Comparison of ENCODE assay signal across 9 cellular contexts in the genomic region with DNA sequence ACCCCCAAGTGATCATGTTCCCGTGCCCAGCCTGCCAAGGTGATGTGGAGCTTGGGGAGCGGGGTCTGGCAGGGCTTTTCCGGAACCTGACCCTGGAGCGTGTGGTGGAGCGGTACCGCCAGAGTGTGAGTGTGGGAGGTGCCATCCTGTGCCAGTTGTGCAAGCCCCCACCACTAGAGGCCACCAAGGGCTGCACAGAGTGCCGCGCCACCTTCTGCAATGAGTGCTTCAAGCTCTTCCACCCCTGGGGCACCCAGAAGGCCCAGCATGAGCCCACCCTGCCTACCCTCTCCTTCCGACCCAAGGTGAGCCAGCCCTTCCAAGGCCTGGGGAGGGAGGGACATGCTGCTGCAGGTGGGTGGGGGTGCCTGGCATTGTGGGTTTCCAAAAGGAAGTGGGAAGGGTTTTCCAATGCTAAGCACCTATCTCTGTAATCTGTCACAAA. TPM values are rescaled to one million over a fixed set of nuclear protein-coding genes. Genes with fewer than 3 reads are reported as not detected.
DNase-seq lines count a peak whose midpoint lies in the region; ATAC-seq and TF ChIP-seq lines count a peak whose summit lies in the region.
"Had no signal": no experiment of that assay in that cellular context is flagged by ENCODE, and none has a peak within 500 bp of the region (broad histone marks: within the 10 kb centered on the region; RNA-seq: fewer than 3 reads in every experiment).

No MANE protein-coding gene starts in this region.

- TF ChIP-seq CTCF in C4-2B (conservative IDR thresholded peaks at IDR 0.05) = no peak
- TF ChIP-seq CTCF in GM13977 (IDR thresholded peaks at IDR 0.05; ENCODE audit: extremely low read depth, insufficient read depth, missing control alignments) = peak; percentile 9

- peak overlapping the region; percentile 94 for H3K27ac ChIP-seq in C4-2B
- H3K27ac ChIP-seq: neutrophil had no signal

- H3K4me1 Mint-ChIP-seq in T-helper 2 cell treated with Interferon-gamma antibody and Interleukin-4, amounts not matched to agents 5 μg/mL and 100 μg/mL, for 36 hours (ENCODE audit: low read depth) = peaks cover 47% of the 10 kb centered on the region

- no peaks in the 10 kb centered on the region for H3K9me3 Mint-ChIP-seq in T-helper 2 cell treated with Interferon-gamma antibody and Interleukin-4, amounts not matched to agents 5 μg/mL and 100 μg/mL, for 36 hours

- H3K27ac Mint-ChIP-seq in T-helper 2 cell treated with Interferon-gamma antibody and Interleukin-4, amounts not matched to agents 5 μg/mL and 100 μg/mL, for 36 hours = peak overlapping the region; percentile 47

- peak overlapping the region; percentile 95 for H3K4me3 Mint-ChIP-seq in T-helper 2 cell treated with Interferon-gamma antibody and Interleukin-4, amounts not matched to agents 5 μg/mL and 100 μg/mL, for 36 hours

- ATAC-seq in left lobe of liver (no peak), GM21529 (IDR thresholded peaks at IDR 0.05; ENCODE audit: unreplicated experiment) (no peak)

- peaks cover 41% of the 10 kb centered on the region for H3K36me3 Mint-ChIP-seq in T-helper 2 cell treated with Interferon-gamma antibody and Interleukin-4, amounts not matched to agents 5 μg/mL and 100 μg/mL, for 36 hours (ENCODE audit: low read depth)

- no peaks in the 10 kb centered on the region for H3K27me3 Mint-ChIP-seq in T-helper 2 cell treated with Interferon-gamma antibody and Interleukin-4, amounts not matched to agents 5 μg/mL and 100 μg/mL, for 36 hours (ENCODE audit: low read depth)

- DNase-seq in GM13977 (ENCODE audit: low spot score) = peak; percentile 17
- DNase-seq in T-helper 2 cell treated with Interferon-gamma antibody and Interleukin-4, amounts not matched to agents 5 μg/mL and 100 μg/mL, for 36 hours (ENCODE audit: low spot score) = no peak
- DNase-seq in left lobe of liver (ENCODE audit: low spot score) = peak; percentile 46
- DNase-seq in C1 segment of cervical spinal cord (lab: John Stamatoyannopoulos, UW) = no peak
- no peak for DNase-seq in effector CD8-positive, alpha-beta T cell (lab: John Stamatoyannopoulos, UW)
- DNase-seq in NOMO-1 treated with dmso at 0.1 percent for 144 hours (lab: John Stamatoyannopoulos, UW; ENCODE audit: unreplicated experiment) = no peak

- in situ Hi-C loops in GM13977 (cut with MboI; ENCODE audit: low pct_unique_long_range_greater_than_20kb, low sequenced_read_pairs, unreplicated experiment) = no loop called here

RNA-seq across cellular contexts. Expression of a gene that starts 2.3 kb away (rescaled TPM):
- 0.23 TPM for total RNA-seq in left lobe of liver

RNA-seq across cellular contexts. Expression of a gene that starts 2.8 kb away (rescaled TPM):
- total RNA-seq in left lobe of liver = 75.6 TPM

RNA-seq across cellular contexts. Expression of a gene that starts 31.7 kb away (rescaled TPM):
- total RNA-seq in left lobe of liver = 16.8 TPM

RNA-seq across cellular contexts. Expression of a gene that starts 32.5 kb away (rescaled TPM):
- total RNA-seq in left lobe of liver = 22.6 TPM

RNA-seq across cellular contexts. Expression of a gene that starts 35.6 kb away (rescaled TPM):
- 76.8 TPM for total RNA-seq in left lobe of liver

Comparison
In these comparisons a context has a peak if more than half of its experiments do, and no peak if none do; other contexts are left out.
1. DNase-seq: peak in GM13977 (single experiment) and left lobe of liver (single experiment); none in T-helper 2 cell treated with Interferon-gamma antibody and Interleukin-4, amounts not matched to agents 5 μg/mL and 100 μg/mL, for 36 hours (single experiment), C1 segment of cervical spinal cord (0 of 14), effector CD8-positive, alpha-beta T cell (single experiment) and NOMO-1 treated with dmso at 0.1 percent for 144 hours (single experiment).